In genomic region chr19:5621945-5622464, GRCh38 we compare ENCODE assay signal across 6 cellular contexts. TPM values are rescaled to one million over a fixed set of nuclear protein-coding genes. Genes with fewer than 3 reads are reported as not detected.
A peak's percentile ranks its signal among the peaks of the same experiment; 100 is the strongest.
DNase-seq lines count a peak whose midpoint lies in the region; ATAC-seq and TF ChIP-seq lines count a peak whose summit lies in the region.

No MANE protein-coding gene starts in this region.

- H3K36me3 ChIP-seq in CD8-positive, alpha-beta T cell (ENCODE audit: insufficient read depth, low read length), result peaks cover 44% of the 10 kb centered on the region

- H3K27ac Mint-ChIP-seq in CD8-positive, alpha-beta T cell, result peak overlapping the region; percentile 99
- H3K27ac Mint-ChIP-seq in T-helper 17 cell, result peak overlapping the region; percentile 100

- peak in 4 of 7 experiments; percentile 11 to 33 (median 28) for DNase-seq in CD8-positive, alpha-beta T cell
- DNase-seq in T-helper 17 cell (no peak), fibroblast of the aortic adventitia (ENCODE audit: low read depth) (peak; percentile 9), NCI-H748 treated with DMSO at 0.1 percent for 48 hours (lab: John Stamatoyannopoulos, UW) (no peak)
- peak in 2 of 3 experiments; percentile 18 to 22 for DNase-seq in stimulated activated CD4-positive, alpha-beta T cell treated with anti-CD3 and anti-CD28 coated beads, TNF-alpha, amount 100 ng/mL, for 24 hours (ENCODE audit: low read depth in 3 of 3)

- no peak for ATAC-seq in CD8-positive, alpha-beta T cell
- ATAC-seq in T-helper 17 cell, result no peak
- no peak for ATAC-seq in HG03442 (IDR thresholded peaks at IDR 0.05; ENCODE audit: unreplicated experiment)

- H3K27me3 ChIP-seq in CD8-positive, alpha-beta T cell (ENCODE audit: insufficient read depth, low read length), result no peaks in the 10 kb centered on the region

- no peaks in the 10 kb centered on the region for H3K9me3 ChIP-seq in CD8-positive, alpha-beta T cell (ENCODE audit: low read length)
- H3K9me3 ChIP-seq in T-helper 17 cell (ENCODE audit: control insufficient read depth, low read length, poor library complexity, severe bottlenecking), result no peaks in the 10 kb centered on the region

- peak overlapping the region; percentile 93 for H3K4me3 ChIP-seq in CD8-positive, alpha-beta T cell (ENCODE audit: low read depth, low read length)
- H3K4me3 ChIP-seq in fibroblast of the aortic adventitia (ENCODE audit: low read depth, low read length), result peak overlapping the region; percentile 98

- peak overlapping the region; percentile 100 for H3K4me3 Mint-ChIP-seq in CD8-positive, alpha-beta T cell
- peak overlapping the region; percentile 100 for H3K4me3 Mint-ChIP-seq in T-helper 17 cell

- CTCF ChIA-PET in CD8-positive, alpha-beta T cell (lab: Charles Lee), result interaction anchor here (0.6 to 1.6 kb wide), 6 partner anchors 39 to 278 kb away, joined by 3 to 6 read pairs (median 4); partner anchors contain the start of genes MICOS13 and RPL36

- peaks cover 80% of the 10 kb centered on the region for H3K36me3 Mint-ChIP-seq in CD8-positive, alpha-beta T cell
- peaks cover 6% of the 10 kb centered on the region for H3K36me3 Mint-ChIP-seq in T-helper 17 cell (ENCODE audit: low read depth)

- peaks cover 72% of the 10 kb centered on the region for H3K4me1 Mint-ChIP-seq in CD8-positive, alpha-beta T cell (ENCODE audit: low read depth)
- H3K4me1 Mint-ChIP-seq in T-helper 17 cell, result peaks cover 57% of the 10 kb centered on the region

- no peaks in the 10 kb centered on the region for H3K27me3 Mint-ChIP-seq in CD8-positive, alpha-beta T cell (ENCODE audit: low read depth)
- H3K27me3 Mint-ChIP-seq in T-helper 17 cell, result no peaks in the 10 kb centered on the region

- peaks cover 77% of the 10 kb centered on the region for H3K4me1 ChIP-seq in CD8-positive, alpha-beta T cell (ENCODE audit: insufficient read depth, low read length)

- POLR2A ChIA-PET in CD8-positive, alpha-beta T cell (lab: Charles Lee), result interaction anchor here (0.5 to 1.9 kb wide), 13 partner anchors 13 to 841 kb away, joined by 3 to 13 read pairs (median 5); partner anchors contain the start of genes CATSPERD, DUS3L, KDM4B and LONP1

- peak overlapping the region; percentile 79 for H3K27ac ChIP-seq in CD8-positive, alpha-beta T cell (ENCODE audit: low read depth, low read length)

- no peaks in the 10 kb centered on the region for H3K9me3 Mint-ChIP-seq in CD8-positive, alpha-beta T cell

- intact Hi-C loops in CD8-positive, alpha-beta T cell (cut with DNase I, micrococcal nuclease), result loop anchor here (1.0 to 5.0 kb wide), 9 partner anchors 58 to 1995 kb away; partner anchors contain the start of genes MICOS13 (in 2 of the 2), ALKBH7 (in 1 of the 2), CACTIN (in 1 of the 2) and DPP9 (in 1 of the 2)

- no peak for TF ChIP-seq CTCF in CD8-positive, alpha-beta T cell (IDR thresholded peaks at IDR 0.05)
- TF ChIP-seq CTCF in fibroblast of the aortic adventitia (IDR thresholded peaks at IDR 0.05; ENCODE audit: insufficient read depth, low read length), result no peak

RNA-seq across cellular contexts. Expression of gene SAFB2, which starts 0.6 kb away (rescaled TPM):
- 100 to 1,000 TPM; 293 to 302 TPM for total RNA-seq in CD8-positive, alpha-beta T cell
- 100 to 1,000 TPM; 241 to 255 TPM for total RNA-seq in T-helper 17 cell
- 36.7 and 39.9 TPM in 2 replicates for total RNA-seq in fibroblast of the aortic adventitia (ENCODE audit: low replicate concordance)

RNA-seq across cellular contexts. Expression of gene SAFB, which starts 0.9 kb away (rescaled TPM):
- total RNA-seq in CD8-positive, alpha-beta T cell, result 100 to 1,000 TPM; 190 to 191 TPM
- total RNA-seq in T-helper 17 cell (100 to 1,000 TPM; 173 to 183 TPM), fibroblast of the aortic adventitia (ENCODE audit: low replicate concordance) (43.5 and 92.9 TPM in 2 replicates)

RNA-seq across cellular contexts. Expression of gene TINCR, which starts 54.3 kb away (rescaled TPM):
- total RNA-seq in CD8-positive, alpha-beta T cell, result 1 to 10 TPM; 1.1 to 1.8 TPM
- total RNA-seq in T-helper 17 cell (1 to 10 TPM; 2.0 to 2.8 TPM), fibroblast of the aortic adventitia (ENCODE audit: low replicate concordance) (0.08 TPM in 1 of 2 replicates, not detected in the other)

RNA-seq across cellular contexts. Expression of gene MICOS13, which starts 58.3 kb away (rescaled TPM):
- total RNA-seq in CD8-positive, alpha-beta T cell, result 10 to 100 TPM; 19.6 to 24.8 TPM
- total RNA-seq in T-helper 17 cell (10 to 100 TPM; 26.9 to 27.9 TPM), fibroblast of the aortic adventitia (ENCODE audit: low replicate concordance) (15.4 and 31.1 TPM in 2 replicates)

RNA-seq across cellular contexts. Expression of gene HSD11B1L, which starts 58.8 kb away (rescaled TPM):
- total RNA-seq in CD8-positive, alpha-beta T cell, result 1 to 10 TPM; 3.1 to 4.1 TPM
- total RNA-seq in T-helper 17 cell, result 1 to 10 TPM; 1.4 to 3.1 TPM
- 10.8 and 17.2 TPM in 2 replicates for total RNA-seq in fibroblast of the aortic adventitia (ENCODE audit: low replicate concordance)

Comparison
In these comparisons a context has a peak if more than half of its experiments do, and no peak if none do; other contexts are left out.
1. DNase-seq: peak in CD8-positive, alpha-beta T cell (4 of 7), fibroblast of the aortic adventitia (single experiment) and stimulated activated CD4-positive, alpha-beta T cell treated with anti-CD3 and anti-CD28 coated beads, TNF-alpha, amount 100 ng/mL, for 24 hours (2 of 3); none in T-helper 17 cell (0 of 3) and NCI-H748 treated with DMSO at 0.1 percent for 48 hours (single experiment).